22 cellular contexts compared by ENCODE assay signal in genomic region chr19:46946611-46947238, GRCh38.
DNase-seq lines count a peak whose midpoint lies in the region; ATAC-seq and FAIRE-seq lines count a peak whose summit lies in the region.
"Had no signal": no experiment of that assay in that cellular context is flagged by ENCODE, and none has a peak within 500 bp of the region (broad histone marks: within the 10 kb centered on the region; RNA-seq: fewer than 3 reads in every experiment).

No MANE protein-coding gene starts in this region.

- H3K27ac Mint-ChIP-seq in CD4-positive, CD25-positive, alpha-beta regulatory T cell, result peak overlapping the region; percentile 14 to 59 (median 44)
- H3K27ac Mint-ChIP-seq: progenitor cell of endocrine pancreas had no signal

- H3K9me3 ChIP-seq in CD4-positive, CD25-positive, alpha-beta regulatory T cell (ENCODE audit: control insufficient read depth in 2 of 2, low read length in 2 of 2), result no peaks in the 10 kb centered on the region
- H3K9me3 ChIP-seq in adipocyte (ENCODE audit: control insufficient read depth, low read length) (no peaks in the 10 kb centered on the region), small intestine (ENCODE audit: control insufficient read depth, low read depth) (no peaks in the 10 kb centered on the region)

- no peaks in the 10 kb centered on the region for H3K9me3 Mint-ChIP-seq in CD4-positive, CD25-positive, alpha-beta regulatory T cell
- H3K9me3 Mint-ChIP-seq: activated T-cell treated with anti-CD3 and anti-CD28 coated beads, Interleukin-2, amount 50 U/mL, for 4 hours; naive B cell; T-cell had no signal

- H3K4me1 Mint-ChIP-seq in CD4-positive, CD25-positive, alpha-beta regulatory T cell, result peaks cover 4 to 57% (median 38%) of the 10 kb centered on the region in 4 donors

- no peaks in the 10 kb centered on the region for H3K27me3 ChIP-seq in CD4-positive, CD25-positive, alpha-beta regulatory T cell (ENCODE audit: control insufficient read depth, insufficient read depth, low read length)
- H3K27me3 ChIP-seq in adipocyte (replicated peaks; ENCODE audit: control insufficient read depth, insufficient read depth, low read length) (no peaks in the 10 kb centered on the region), small intestine (ENCODE audit: control insufficient read depth in 2 of 2, insufficient read depth in 2 of 2, low read length in 2 of 2) (no peaks in the 10 kb centered on the region)

- peak overlapping the region in 1 of 4 donors; percentile 16 for H3K4me3 Mint-ChIP-seq in CD4-positive, CD25-positive, alpha-beta regulatory T cell
- H3K4me3 Mint-ChIP-seq: activated T-cell treated with anti-CD3 and anti-CD28 coated beads, Interleukin-2, amount 50 U/mL, for 4 hours; naive B cell; T-cell had no signal

- H3K27ac ChIP-seq in CD4-positive, CD25-positive, alpha-beta regulatory T cell (ENCODE audit: insufficient read depth, low read length, poor library complexity, severe bottlenecking), result no peak overlapping the region
- peak overlapping the region; percentile 67 to 74 for H3K27ac ChIP-seq in small intestine (ENCODE audit: low read depth in 1 of 2, low read length in 1 of 2)

- H3K4me3 ChIP-seq in CD4-positive, CD25-positive, alpha-beta regulatory T cell (ENCODE audit: low read depth, low read length), result no peak overlapping the region
- H3K4me3 ChIP-seq in adipocyte (ENCODE audit: low read length) (no peak overlapping the region), small intestine (ENCODE audit: low read depth in 1 of 2, low read length in 2 of 2) (no peak overlapping the region)
- H3K4me3 ChIP-seq: GM12878 had no signal

- FAIRE-seq in small intestine (lab: Jason Lieb, UNC), result no peak
- FAIRE-seq: endothelial cell of umbilical vein, frontal cortex, GM12878 had no signal

- H3K27me3 Mint-ChIP-seq in CD4-positive, CD25-positive, alpha-beta regulatory T cell, result no peaks in the 10 kb centered on the region
- H3K27me3 Mint-ChIP-seq: naive B cell, progenitor cell of endocrine pancreas, T-cell had no signal

- ATAC-seq in CD4-positive, CD25-positive, alpha-beta regulatory T cell (ENCODE audit: low read depth in 2 of 2), result no peak
- ATAC-seq in left lobe of liver (peak; percentile 36), GM19455 (IDR thresholded peaks at IDR 0.05; ENCODE audit: unreplicated experiment) (no peak)
- ATAC-seq: activated T-cell treated with anti-CD3 and anti-CD28 coated beads, Interleukin-2, amount 50 U/mL, for 4 hours; GM12878; T-cell had no signal

- DNase-seq in CD4-positive, CD25-positive, alpha-beta regulatory T cell, result no peak
- DNase-seq in adipocyte (ENCODE audit: low read depth), result no peak
- peak; percentile 58 for DNase-seq in left lobe of liver (ENCODE audit: low spot score)
- DNase-seq in small intestine, result peak; percentile 75
- DNase-seq in activated CD4-positive, alpha-beta T cell treated with anti-CD3 and anti-CD28 coated beads for 4 hours, result no peak
- DNase-seq in nucleus accumbens (lab: John Stamatoyannopoulos, UW), result no peak
- DNase-seq in activated gamma-delta T cell (lab: John Stamatoyannopoulos, UW), result no peak
- DNase-seq: activated CD4-positive, alpha-beta T cell treated with anti-CD3 and anti-CD28 coated beads, Interleukin-2, amount 50 U/mL, for 48 hours; activated T-cell treated with anti-CD3 and anti-CD28 coated beads, Interleukin-2, amount 50 U/mL, for 4 hours; cerebellar nuclear complex; GDM1; MM.1S; naive B cell; NCI-H1930; NCI-H446; stimulated activated naive CD4-positive, alpha-beta T cell; T-cell had no signal

- peaks cover 25% of the 10 kb centered on the region for H3K4me1 ChIP-seq in CD4-positive, CD25-positive, alpha-beta regulatory T cell (ENCODE audit: control insufficient read depth, insufficient read depth, low read length, poor library complexity, severe bottlenecking)
- H3K4me1 ChIP-seq in adipocyte (ENCODE audit: control insufficient read depth, insufficient read depth, low read length) (peaks cover 76% of the 10 kb centered on the region), small intestine (ENCODE audit: control insufficient read depth in 2 of 2, insufficient read depth in 1 of 2, low read depth in 1 of 2, low read length in 1 of 2) (peaks cover 27 to 46% of the 10 kb centered on the region in 2 donors)

- 76 to 81% (median 80%) methylated on average over 4 of the region's 4 CpGs for WGBS in small intestine, 3 donors

- H3K9ac ChIP-seq in adipocyte (ENCODE audit: low read length), result peak overlapping the region; percentile 86

- H3K36me3 Mint-ChIP-seq in CD4-positive, CD25-positive, alpha-beta regulatory T cell, result peaks cover 20% of the 10 kb centered on the region

- H3K36me3 ChIP-seq in CD4-positive, CD25-positive, alpha-beta regulatory T cell (ENCODE audit: control insufficient read depth, insufficient read depth, low read length), result peaks cover 16% of the 10 kb centered on the region
- H3K36me3 ChIP-seq in adipocyte (ENCODE audit: control insufficient read depth, insufficient read depth, low read length, severe bottlenecking) (no peaks in the 10 kb centered on the region), small intestine (ENCODE audit: control insufficient read depth in 2 of 2, insufficient read depth in 2 of 2, low read length in 2 of 2) (no peaks in the 10 kb centered on the region)

Comparison
In these comparisons a context has a peak if more than half of its experiments do, and no peak if none do; other contexts are left out.
1. DNase-seq: peak in left lobe of liver (single experiment) and small intestine (single experiment); none in CD4-positive, CD25-positive, alpha-beta regulatory T cell (0 of 3), adipocyte (single experiment), activated CD4-positive, alpha-beta T cell treated with anti-CD3 and anti-CD28 coated beads for 4 hours (0 of 2), nucleus accumbens (0 of 56) and activated gamma-delta T cell (single experiment).